7 cellular contexts compared by ENCODE assay signal in genomic region chr6:29753309-29753644, GRCh38. TPM values are rescaled to one million over a fixed set of nuclear protein-coding genes. Genes with fewer than 3 reads are reported as not detected.
A peak's percentile ranks its signal among the peaks of the same experiment; 100 is the strongest.
DNase-seq lines count a peak whose midpoint lies in the region; ATAC-seq and TF ChIP-seq lines count a peak whose summit lies in the region.

No MANE protein-coding gene starts in this region.

- H3K4me1 Mint-ChIP-seq in HFFc6 (ENCODE audit: low read depth): peaks cover 42% of the 10 kb centered on the region
- H3K4me1 Mint-ChIP-seq in activated T-helper 1 cell treated with anti-CD3 and anti-CD28 coated beads, Interleukin-12 subunit alpha, Interleukin-12 subunit beta, Interleukin-2, Interleukin-4 antibody, amounts not matched to agents 30 ng/mL and 10 ng/mL and 1 ng/mL, durations not matched to agents 14 hours and 24 hours and 36 hours (ENCODE audit: low read depth): peaks cover 59% of the 10 kb centered on the region
- peaks cover 10% of the 10 kb centered on the region for H3K4me1 Mint-ChIP-seq in glutamatergic neuron (ENCODE audit: low read depth, unreplicated experiment)
- peaks cover 37% of the 10 kb centered on the region for H3K4me1 Mint-ChIP-seq in stimulated activated memory B cell treated with anti-CD40 and anti-IgM and Interleukin-4, amounts not matched to agents 10 μg/mL and 1 μg/mL and 100 μg/mL, for 72 hours

- peaks cover 20% of the 10 kb centered on the region for H3K27me3 Mint-ChIP-seq in HFFc6 (ENCODE audit: insufficient read depth)
- H3K27me3 Mint-ChIP-seq in activated T-helper 1 cell treated with anti-CD3 and anti-CD28 coated beads, Interleukin-12 subunit alpha, Interleukin-12 subunit beta, Interleukin-2, Interleukin-4 antibody, amounts not matched to agents 30 ng/mL and 10 ng/mL and 1 ng/mL, durations not matched to agents 14 hours and 24 hours and 36 hours (ENCODE audit: insufficient read depth): no peaks in the 10 kb centered on the region
- H3K27me3 Mint-ChIP-seq in glutamatergic neuron (ENCODE audit: unreplicated experiment): peaks cover 18% of the 10 kb centered on the region
- H3K27me3 Mint-ChIP-seq in stimulated activated memory B cell treated with anti-CD40 and anti-IgM and Interleukin-4, amounts not matched to agents 10 μg/mL and 1 μg/mL and 100 μg/mL, for 72 hours: peaks cover 10% of the 10 kb centered on the region

- DNase-seq in HFFc6 (no peak), glutamatergic neuron (no peak), GOT3 (lab: John Stamatoyannopoulos, UW) (no peak)
- no peak for DNase-seq in activated T-helper 1 cell treated with anti-CD3 and anti-CD28 coated beads, Interleukin-12 subunit alpha, Interleukin-12 subunit beta, Interleukin-2, Interleukin-4 antibody, amounts not matched to agents 30 ng/mL and 10 ng/mL and 1 ng/mL, durations not matched to agents 14 hours and 24 hours and 36 hours (ENCODE audit: low spot score)
- DNase-seq in stimulated activated CD4-positive, alpha-beta T cell treated with anti-CD3 and anti-CD28 coated beads, Interleukin-2, amount 100 ng/mL, for 24 hours: no peak

- no peak for ATAC-seq in stimulated activated memory B cell treated with anti-CD40 and anti-IgM and Interleukin-4, amounts not matched to agents 10 μg/mL and 1 μg/mL and 100 μg/mL, for 72 hours
- ATAC-seq in GM21381 (IDR thresholded peaks at IDR 0.05; ENCODE audit: unreplicated experiment): no peak

- intact Hi-C loops in activated T-helper 1 cell treated with anti-CD3 and anti-CD28 coated beads, Interleukin-12 subunit alpha, Interleukin-12 subunit beta, Interleukin-2, Interleukin-4 antibody, amounts not matched to agents 30 ng/mL and 10 ng/mL and 1 ng/mL, durations not matched to agents 14 hours and 24 hours and 36 hours (cut with micrococcal nuclease): loop anchor here (1.0 to 5.0 kb wide), 8 partner anchors 10 to 314 kb away; partner anchors contain the start of genes HLA-A and PPP1R11

- peak overlapping the region; percentile 94 for H3K4me3 Mint-ChIP-seq in HFFc6
- peak overlapping the region; percentile 93 for H3K4me3 Mint-ChIP-seq in activated T-helper 1 cell treated with anti-CD3 and anti-CD28 coated beads, Interleukin-12 subunit alpha, Interleukin-12 subunit beta, Interleukin-2, Interleukin-4 antibody, amounts not matched to agents 30 ng/mL and 10 ng/mL and 1 ng/mL, durations not matched to agents 14 hours and 24 hours and 36 hours
- peak overlapping the region; percentile 93 for H3K4me3 Mint-ChIP-seq in glutamatergic neuron (ENCODE audit: unreplicated experiment)
- peak overlapping the region; percentile 85 for H3K4me3 Mint-ChIP-seq in stimulated activated memory B cell treated with anti-CD40 and anti-IgM and Interleukin-4, amounts not matched to agents 10 μg/mL and 1 μg/mL and 100 μg/mL, for 72 hours

- H3K36me3 Mint-ChIP-seq in HFFc6 (ENCODE audit: low read depth) (no peaks in the 10 kb centered on the region), glutamatergic neuron (ENCODE audit: unreplicated experiment) (no peaks in the 10 kb centered on the region)
- no peaks in the 10 kb centered on the region for H3K36me3 Mint-ChIP-seq in activated T-helper 1 cell treated with anti-CD3 and anti-CD28 coated beads, Interleukin-12 subunit alpha, Interleukin-12 subunit beta, Interleukin-2, Interleukin-4 antibody, amounts not matched to agents 30 ng/mL and 10 ng/mL and 1 ng/mL, durations not matched to agents 14 hours and 24 hours and 36 hours (ENCODE audit: low read depth)
- H3K36me3 Mint-ChIP-seq in stimulated activated memory B cell treated with anti-CD40 and anti-IgM and Interleukin-4, amounts not matched to agents 10 μg/mL and 1 μg/mL and 100 μg/mL, for 72 hours: no peaks in the 10 kb centered on the region

- H3K27ac Mint-ChIP-seq in HFFc6 (peak overlapping the region; percentile 90), glutamatergic neuron (ENCODE audit: unreplicated experiment) (no peak overlapping the region)
- H3K27ac Mint-ChIP-seq in activated T-helper 1 cell treated with anti-CD3 and anti-CD28 coated beads, Interleukin-12 subunit alpha, Interleukin-12 subunit beta, Interleukin-2, Interleukin-4 antibody, amounts not matched to agents 30 ng/mL and 10 ng/mL and 1 ng/mL, durations not matched to agents 14 hours and 24 hours and 36 hours: peak overlapping the region; percentile 91
- peak overlapping the region; percentile 87 for H3K27ac Mint-ChIP-seq in stimulated activated memory B cell treated with anti-CD40 and anti-IgM and Interleukin-4, amounts not matched to agents 10 μg/mL and 1 μg/mL and 100 μg/mL, for 72 hours

- TF ChIP-seq CTCF in HFFc6 (IDR thresholded peaks at IDR 0.05) (peak; percentile 55), glutamatergic neuron (IDR thresholded peaks at IDR 0.05; ENCODE audit: partially characterized antibody, unreplicated experiment) (peak; percentile 37)

- H3K9me3 Mint-ChIP-seq in HFFc6: no peaks in the 10 kb centered on the region
- H3K9me3 Mint-ChIP-seq in activated T-helper 1 cell treated with anti-CD3 and anti-CD28 coated beads, Interleukin-12 subunit alpha, Interleukin-12 subunit beta, Interleukin-2, Interleukin-4 antibody, amounts not matched to agents 30 ng/mL and 10 ng/mL and 1 ng/mL, durations not matched to agents 14 hours and 24 hours and 36 hours: no peaks in the 10 kb centered on the region
- H3K9me3 Mint-ChIP-seq in glutamatergic neuron (ENCODE audit: unreplicated experiment): peaks cover 2% of the 10 kb centered on the region
- H3K9me3 Mint-ChIP-seq in stimulated activated memory B cell treated with anti-CD40 and anti-IgM and Interleukin-4, amounts not matched to agents 10 μg/mL and 1 μg/mL and 100 μg/mL, for 72 hours: no peaks in the 10 kb centered on the region

RNA-seq across cellular contexts. Expression of gene HLA-F, which starts 30.0 kb away (rescaled TPM):
- 1 to 10 TPM; 1.4 to 7.5 (median 4.2) TPM for total RNA-seq in HFFc6 (2021; fragmentation: NEBNext Ultra II Directional; extraction: Animal tissue kit (Norgen Biotek cat#: 25700))
- 293 and 314 TPM in 2 replicates for total RNA-seq in activated T-helper 1 cell treated with anti-CD3 and anti-CD28 coated beads, Interleukin-12 subunit alpha, Interleukin-12 subunit beta, Interleukin-2, Interleukin-4 antibody, amounts not matched to agents 30 ng/mL and 10 ng/mL and 1 ng/mL, durations not matched to agents 14 hours and 24 hours and 36 hours
- total RNA-seq in glutamatergic neuron (ENCODE audit: unreplicated experiment): 1.9 TPM

Comparison
In these comparisons a context has a peak if more than half of its experiments do, and no peak if none do; other contexts are left out.
1. RNA of gene HLA-F, which starts 30.0 kb away (total RNA-seq): 293 to 314 TPM in activated T-helper 1 cell treated with anti-CD3 and anti-CD28 coated beads, Interleukin-12 subunit alpha, Interleukin-12 subunit beta, Interleukin-2, Interleukin-4 antibody, amounts not matched to agents 30 ng/mL and 10 ng/mL and 1 ng/mL, durations not matched to agents 14 hours and 24 hours and 36 hours; 1.4 to 7.5 TPM in HFFc6 and 1.9 TPM in glutamatergic neuron (single experiment); every median in the first group is over 10 times any median in the second.
2. Peak in every context shown above with its lines, with median percentiles within 50 percentile points of each other: H3K4me3 Mint-ChIP-seq.